Comparison of ENCODE assay signal across 24 cellular contexts in genomic region chr6:169986848-169987498, GRCh38.
"Had no signal": no experiment of that assay in that cellular context is flagged by ENCODE, and none has a peak within 500 bp of the region (broad histone marks: within the 10 kb centered on the region; RNA-seq: fewer than 3 reads in every experiment).

No MANE protein-coding gene starts in this region.

- ATAC-seq: activated naive CD8-positive, alpha-beta T cell treated with anti-CD3 and anti-CD28 coated beads, Interleukin-2, amount 50 U/mL, for 24 hours; activated T-helper 17 cell treated with anti-CD3 and anti-CD28 coated beads, Interleukin-2, amount 50 U/mL, for 72 hours; PC-3; T-helper 17 cell; WTC11 had no signal

- DNase-seq: activated CD4-positive, alpha-beta T cell treated with anti-CD3 and anti-CD28 coated beads for 48 hours; activated CD4-positive, alpha-beta T cell treated with anti-CD3 and anti-CD28 coated beads, Interleukin-2, amount 50 U/mL, for 48 hours; activated CD4-positive, CD25-positive, alpha-beta regulatory T cell treated with anti-CD3 and anti-CD28 coated beads, Interleukin-2, amount 50 U/mL, for 72 hours; activated CD8-positive, alpha-beta memory T cell treated with anti-CD3 and anti-CD28 coated beads for 24 hours; activated naive CD4-positive, alpha-beta T cell treated with anti-CD3 and anti-CD28 coated beads, Interleukin-2, amount 50 U/mL, for 16 hours; activated naive CD8-positive, alpha-beta T cell treated with anti-CD3 and anti-CD28 coated beads, Interleukin-2, amount 50 U/mL, for 24 hours; activated T-cell treated with anti-CD3 and anti-CD28 coated beads for 4 hours; activated T-cell treated with anti-CD3 and anti-CD28 coated beads, Interleukin-2, amount 50 U/mL, for 48 hours; amniotic stem cell; IMR-90; Kasumi-1; KBM-7; NCI-H1105 treated with DMSO at 0.1 percent for 48 hours; NCI-H1436 treated with DMSO at 0.1 percent for 48 hours; NCI-H187; NCI-H2081; NCI-H446; NCI-H524; PC-3; SIG-M5; T-helper 17 cell; T-helper 9 cell had no signal
